8 cellular contexts compared by ENCODE assay signal in the genomic region with DNA sequence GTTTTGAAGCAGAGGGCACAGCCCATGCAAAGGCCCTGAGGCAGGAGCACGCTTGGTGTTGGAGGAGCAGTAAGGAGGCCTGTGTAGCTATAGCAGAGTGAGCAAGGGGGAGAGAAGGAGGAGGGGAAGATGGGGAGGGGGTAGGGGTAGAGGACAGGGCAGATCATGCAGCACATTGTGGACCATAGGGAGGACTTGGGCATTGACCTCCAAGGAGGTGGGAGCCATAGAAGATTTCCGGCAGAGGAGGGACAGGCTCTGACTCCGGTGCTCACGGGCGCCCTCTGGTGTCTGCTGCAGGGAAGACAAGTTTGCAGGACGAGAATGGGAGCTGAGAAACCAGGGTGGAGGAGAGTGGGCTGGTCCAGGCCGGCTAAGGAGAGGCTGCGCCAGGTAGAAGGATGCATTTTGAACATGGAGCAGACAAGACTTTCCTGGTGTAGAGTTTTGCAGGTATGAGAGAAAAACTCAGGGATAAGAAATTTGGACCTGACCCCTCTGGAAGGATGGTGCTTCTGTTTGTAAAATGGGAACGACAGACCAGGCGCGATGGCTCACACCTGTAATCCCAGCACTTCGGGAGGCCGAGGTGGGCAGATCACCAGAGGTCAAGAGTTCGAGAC. TPM values are rescaled to one million over a fixed set of nuclear protein-coding genes. Genes with fewer than 3 reads are reported as not detected.
A peak's percentile ranks its signal among the peaks of the same experiment; 100 is the strongest.
DNase-seq lines count a peak whose midpoint lies in the region; ATAC-seq and TF ChIP-seq lines count a peak whose summit lies in the region.

No MANE protein-coding gene starts in this region.

- H3K9me3 ChIP-seq in breast epithelium, result no peaks in the 10 kb centered on the region

- POLR2A ChIA-PET in WTC11 (lab: Charles Lee), result no interaction called here

- peak overlapping the region; percentile 70; the same call in 1 of the 2 replicates for H3K27ac Mint-ChIP-seq in WTC11

- no peaks in the 10 kb centered on the region for H3K27me3 ChIP-seq in breast epithelium

- no peaks in the 10 kb centered on the region for H3K4me1 ChIP-seq in breast epithelium

- DNase-seq in NCI-H146 (lab: John Stamatoyannopoulos, UW) (peak; percentile 34), NCI-H146 treated with DMSO at 0.1 percent for 48 hours (lab: John Stamatoyannopoulos, UW; ENCODE audit: unreplicated experiment) (no peak), NCI-H2029 (lab: John Stamatoyannopoulos, UW) (peak; percentile 55), WTC11 (ENCODE audit: low spot score) (peak; percentile 94), breast epithelium (ENCODE audit: low spot score in 2 of 2) (peak; percentile 44 to 85), left colon (peak; percentile 85 to 91)
- peak; percentile 95 to 96 for DNase-seq in stimulated activated CD4-positive, alpha-beta T cell treated with anti-CD3 and anti-CD28 coated beads, Interleukin-2, amount 100 ng/mL, for 48 hours

- CTCF ChIA-PET in WTC11 (lab: Charles Lee), result interaction anchor here (0.6 to 3.4 kb wide), 94 partner anchors 8 to 1831 kb away, joined by 3 to 57 read pairs (median 5); a partner anchor contains a TSS

- no peak overlapping the region for H3K4me3 ChIP-seq in breast epithelium

- H3K4me3 Mint-ChIP-seq in WTC11, result peak overlapping the region; percentile 31; the same call in 1 of the 2 replicates

- H3K36me3 Mint-ChIP-seq in WTC11, result no peaks in the 10 kb centered on the region

- peak; percentile 81 for ATAC-seq in WTC11
- ATAC-seq in left colon, result peak; percentile 53
- ATAC-seq in GM19467 (IDR thresholded peaks at IDR 0.05; ENCODE audit: unreplicated experiment), result no peak

- H3K27ac ChIP-seq in breast epithelium, result no peak overlapping the region

- no peaks in the 10 kb centered on the region for H3K36me3 ChIP-seq in breast epithelium

- peaks cover 6% of the 10 kb centered on the region; the same call in 1 of the 2 replicates for H3K9me3 Mint-ChIP-seq in WTC11

- intact Hi-C loops in breast epithelium (cut with DNase I; ENCODE audit: low total_unique reads) (no loop called here), left colon (cut with DNase I, micrococcal nuclease) (no loop called here)

- H3K4me1 Mint-ChIP-seq in WTC11, result peaks cover 6% of the 10 kb centered on the region

- no peak for TF ChIP-seq POLR2A in breast epithelium (IDR thresholded peaks at IDR 0.05)

- peaks cover 18% of the 10 kb centered on the region for H3K27me3 Mint-ChIP-seq in WTC11 (ENCODE audit: low read depth)

- TF ChIP-seq CTCF in WTC11 (IDR thresholded peaks at IDR 0.05) (peak; percentile 94), breast epithelium (IDR thresholded peaks at IDR 0.05) (peak; percentile 48 to 61 (median 55))

TF ChIP-seq in WTC11, 78 proteins besides CTCF, POLR2A, EP300 and RAD21:
- TF ChIP-seq GTF2I (CRISPR knock-in tag; conservative IDR thresholded peaks at IDR 0.05) (peak; percentile 87; the same call in 1 of the 2 replicates), CBFB (CRISPR knock-in tag; IDR thresholded peaks at IDR 0.05; ENCODE audit: low read depth) (no peak)

RNA-seq across cellular contexts. Expression of a gene that starts 13.7 kb away (rescaled TPM):
- total RNA-seq in WTC11 (2021) (0.09 to 0.46 TPM in 2 of 3 replicates, not detected in the other), breast epithelium (not detected), left colon (1 to 10 TPM; 6.7 to 7.0 TPM)

RNA-seq across cellular contexts. Expression of a gene that starts 15.8 kb away (rescaled TPM):
- total RNA-seq in WTC11 (2021), result 175 to 177 TPM (median 176 TPM) in 3 replicates
- total RNA-seq in breast epithelium, result 10 to 100 TPM; 50.8 to 72.8 (median 64.5) TPM
- total RNA-seq in left colon, result 100 to 1,000 TPM; 208 to 229 TPM

RNA-seq across cellular contexts. Expression of a gene that starts 42.6 kb away (rescaled TPM):
- total RNA-seq in WTC11 (2021) (27.2 to 29.9 TPM (median 28.1 TPM) in 3 replicates), breast epithelium (10 to 100 TPM; 21.5 to 29.8 (median 25.6) TPM), left colon (100 to 1,000 TPM in 1 of 2 donors, 10 to 100 TPM in 1; 96.1 to 149 TPM)

RNA-seq across cellular contexts. Expression of a gene that starts 42.8 kb away (rescaled TPM):
- total RNA-seq in WTC11 (2021) (11.3 to 15.0 TPM (median 14.8 TPM) in 3 replicates), breast epithelium (1 to 10 TPM in 1 of 3 donors, under 1 TPM in 2; 0.80 to 3.2 (median 0.98) TPM), left colon (1 to 10 TPM; 1.0 to 1.1 TPM)
